1 cellular context compared by ENCODE assay signal in genomic region chr14:24141030-24141880, GRCh38.
TF ChIP-seq lines count a peak whose summit lies in the region.

Gene EMC9, minus strand, starts transcription at chr14:24141591. Its CDS starts 287 bp downstream, at chr14:24141304.

TF ChIP-seq in HepG2, 621 proteins besides CTCF, POLR2A, EP300 and RAD21 (continued from another document and continues in another):
- peak; percentile 100 for TF ChIP-seq RBFOX2 (IDR thresholded peaks at IDR 0.05; ENCODE audit: low read depth, low read length)
- TF ChIP-seq ZEB1 (IDR thresholded peaks at IDR 0.05; ENCODE audit: insufficient replicate concordance, low read depth): no peak
- peak; percentile 98 for TF ChIP-seq ZNF280D (CRISPR knock-in tag; IDR thresholded peaks at IDR 0.05)
- TF ChIP-seq GPBP1L1 (CRISPR knock-in tag; IDR thresholded peaks at IDR 0.05): no peak
- TF ChIP-seq ZNF296 (CRISPR knock-in tag; conservative IDR thresholded peaks at IDR 0.05): no peak
- TF ChIP-seq ZNF777 (CRISPR knock-in tag; IDR thresholded peaks at IDR 0.05): peak; percentile 76
- peak; percentile 66; the same call in 1 of the 2 replicates for TF ChIP-seq RNF2 (conservative IDR thresholded peaks at IDR 0.05; ENCODE audit: low read depth)
- peak; percentile 97 for TF ChIP-seq BCL3 (CRISPR knock-in tag; IDR thresholded peaks at IDR 0.05)
- 0 out of 2 replicates have a peak, but pooled peaks have one; percentile 14 for TF ChIP-seq STAT5B (CRISPR knock-in tag; IDR thresholded peaks at IDR 0.05)
- no peak for TF ChIP-seq ZNF746 (CRISPR knock-in tag; IDR thresholded peaks at IDR 0.05)
- peak; percentile 70 for TF ChIP-seq RXRA (CRISPR knock-in tag; IDR thresholded peaks at IDR 0.05)
- peak; percentile 91 for TF ChIP-seq CREB1 (IDR thresholded peaks at IDR 0.05)
- no peak for TF ChIP-seq CREB1 (CRISPR knock-in tag; IDR thresholded peaks at IDR 0.05)
- peak; percentile 99 for TF ChIP-seq ZNF225 (CRISPR knock-in tag; IDR thresholded peaks at IDR 0.05)
- TF ChIP-seq ZBTB34 (CRISPR knock-in tag; IDR thresholded peaks at IDR 0.05): peak; percentile 89
- no peak; the same call in 1 of the 2 replicates for TF ChIP-seq KMT2B (CRISPR knock-in tag; IDR thresholded peaks at IDR 0.05)
- TF ChIP-seq IRX3 (CRISPR knock-in tag; IDR thresholded peaks at IDR 0.05; ENCODE audit: borderline replicate concordance, low read depth): peak; percentile 93; the same call in 1 of the 2 replicates
- peak; percentile 84 for TF ChIP-seq ATF2 (CRISPR knock-in tag; IDR thresholded peaks at IDR 0.05)
- TF ChIP-seq ZNF619 (CRISPR knock-in tag; IDR thresholded peaks at IDR 0.05): peak; percentile 82
- peak; percentile 15; the same call in 1 of the 2 replicates for TF ChIP-seq SSRP1 (CRISPR knock-in tag; IDR thresholded peaks at IDR 0.05)
- TF ChIP-seq ZNF674 (CRISPR knock-in tag; IDR thresholded peaks at IDR 0.05; ENCODE audit: low read depth): peak; percentile 11; the same call in 1 of the 2 replicates
- peak; percentile 77; the same call in 1 of the 2 replicates for TF ChIP-seq ELF4 (CRISPR knock-in tag; IDR thresholded peaks at IDR 0.05; ENCODE audit: borderline replicate concordance)
- peak; percentile 98 for TF ChIP-seq ZNF333 (CRISPR knock-in tag; IDR thresholded peaks at IDR 0.05; ENCODE audit: borderline replicate concordance)
- TF ChIP-seq ZNF7 (CRISPR knock-in tag; IDR thresholded peaks at IDR 0.05): no peak
- no peak for TF ChIP-seq NBN (conservative IDR thresholded peaks at IDR 0.05)
- no peak for TF ChIP-seq ZBTB40 (IDR thresholded peaks at IDR 0.05)
- no peak for TF ChIP-seq ZBTB40 (CRISPR knock-in tag; IDR thresholded peaks at IDR 0.05)
- peak; percentile 97; the same call in 1 of the 2 replicates for TF ChIP-seq E2F2 (CRISPR knock-in tag; IDR thresholded peaks at IDR 0.05; ENCODE audit: borderline replicate concordance)
- peak; percentile 75 for TF ChIP-seq MED1 (CRISPR knock-in tag; IDR thresholded peaks at IDR 0.05)
- TF ChIP-seq ZNF589 (CRISPR knock-in tag; conservative IDR thresholded peaks at IDR 0.05): no peak
- no peak for TF ChIP-seq SRY (CRISPR knock-in tag; IDR thresholded peaks at IDR 0.05)
- TF ChIP-seq JDP2 (CRISPR knock-in tag; IDR thresholded peaks at IDR 0.05; ENCODE audit: borderline replicate concordance): no peak
- TF ChIP-seq GZF1 (CRISPR knock-in tag; IDR thresholded peaks at IDR 0.05): no peak
- TF ChIP-seq HHEX (CRISPR knock-in tag; IDR thresholded peaks at IDR 0.05): no peak
- peak; percentile 95 for TF ChIP-seq DNMT1 (CRISPR knock-in tag; IDR thresholded peaks at IDR 0.05)
- TF ChIP-seq IKZF4 (CRISPR knock-in tag; IDR thresholded peaks at IDR 0.05; ENCODE audit: borderline replicate concordance, low read depth, not compliant biosample characterization): no peak
- peak; percentile 89; the same call in 1 of the 2 replicates for TF ChIP-seq AHR (CRISPR knock-in tag; IDR thresholded peaks at IDR 0.05)
- TF ChIP-seq ZNF343 (CRISPR knock-in tag; IDR thresholded peaks at IDR 0.05): peak; percentile 87
- peak; percentile 91 for TF ChIP-seq TMF1 (CRISPR knock-in tag; IDR thresholded peaks at IDR 0.05; ENCODE audit: low read depth)
- peak; percentile 2 for TF ChIP-seq RBM22 (optimal IDR thresholded peaks at IDR 0.05; ENCODE audit: low read length)
- TF ChIP-seq TEF (CRISPR knock-in tag; IDR thresholded peaks at IDR 0.05): peak; percentile 51; the same call in 1 of the 2 replicates
- peak; percentile 64 for TF ChIP-seq MLLT10 (CRISPR knock-in tag; IDR thresholded peaks at IDR 0.05)
- no peak for TF ChIP-seq ARID3A (IDR thresholded peaks at IDR 0.05; ENCODE audit: low read depth, low read length)
